Comparison of ENCODE assay signal across 8 cellular contexts in the genomic region with DNA sequence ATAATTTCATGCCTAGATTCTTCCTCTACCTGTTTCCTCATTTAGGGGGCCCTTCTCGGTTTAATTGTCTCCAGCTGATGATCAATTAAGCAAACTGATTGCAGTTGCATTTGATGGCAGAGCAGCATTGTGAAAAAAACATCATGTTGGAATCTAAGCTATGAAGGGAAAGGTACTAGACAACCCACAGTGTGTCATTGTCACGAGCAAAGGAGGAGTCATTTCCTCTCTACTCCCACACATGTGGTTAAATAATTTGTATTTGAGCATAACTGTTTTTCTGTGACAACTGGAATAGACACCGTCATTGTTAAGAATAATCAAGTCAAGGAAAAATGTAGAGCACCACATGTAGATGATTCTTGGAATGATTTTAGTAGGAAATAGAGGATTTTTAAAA.
DNase-seq lines count a peak whose midpoint lies in the region; ATAC-seq, FAIRE-seq and TF ChIP-seq lines count a peak whose summit lies in the region.

No MANE protein-coding gene starts in this region.

- no peak for ATAC-seq in HG03521 (IDR thresholded peaks at IDR 0.05; ENCODE audit: unreplicated experiment)

- POLR2A ChIA-PET in endothelial cell of umbilical vein (lab: Charles Lee), result no interaction called here

- no peaks in the 10 kb centered on the region for H3K36me3 ChIP-seq in endothelial cell of umbilical vein (ENCODE audit: control insufficient read depth in 2 of 2, extremely low read depth in 1 of 2, insufficient read depth in 2 of 2, low read length in 2 of 2)

- H2AFZ ChIP-seq in endothelial cell of umbilical vein (ENCODE audit: low read depth, low read length), result no peak overlapping the region

- no peaks in the 10 kb centered on the region for H3K4me1 ChIP-seq in endothelial cell of umbilical vein (ENCODE audit: control insufficient read depth, extremely low read depth, insufficient read depth, low read length)

- TF ChIP-seq POLR2A in GM12891 (IDR thresholded peaks at IDR 0.05; ENCODE audit: low read depth, low read length) (no peak), endothelial cell of umbilical vein (IDR thresholded peaks at IDR 0.05; ENCODE audit: low read depth, low read length) (no peak)

- H3K9me3 ChIP-seq in endothelial cell of umbilical vein (replicated peaks; ENCODE audit: control insufficient read depth, insufficient read depth, low read length), result no peaks in the 10 kb centered on the region

- no peaks in the 10 kb centered on the region for H3K27me3 ChIP-seq in endothelial cell of umbilical vein (ENCODE audit: control insufficient read depth in 2 of 2, insufficient read depth in 2 of 2, low read length in 2 of 2)

- no TSS peak for BruUV-seq in endothelial cell of umbilical vein (replicated peaks; lab: Mats Ljungman, UMichigan)

- H3K4me3 ChIP-seq in endothelial cell of umbilical vein (replicated peaks in 1 of 3; ENCODE audit: insufficient read depth in 1 of 3, low read depth in 1 of 3, low read length in 3 of 3) (no peak overlapping the region), coronary artery (no peak overlapping the region)

- DNase-seq in A172 (ENCODE audit: low spot score) (peak; percentile 82), GM12891 (ENCODE audit: insufficient read length, low spot score) (no peak), LHCN-M2 (ENCODE audit: low read depth) (peak; percentile 89), endothelial cell of umbilical vein (ENCODE audit: low read depth, low spot score) (no peak), MV-4-11 (lab: John Stamatoyannopoulos, UW) (no peak), AML-193 (lab: John Stamatoyannopoulos, UW) (no peak), coronary artery (ENCODE audit: low spot score) (no peak)

- H3K79me2 ChIP-seq in endothelial cell of umbilical vein (ENCODE audit: control insufficient read depth, insufficient read depth, low read length), result no peaks in the 10 kb centered on the region

- FAIRE-seq in GM12891 (lab: Jason Lieb, UNC), result no peak
- no peak for FAIRE-seq in endothelial cell of umbilical vein (lab: Jason Lieb, UNC)

- TF ChIP-seq CTCF in endothelial cell of umbilical vein (IDR thresholded peaks at IDR 0.05; ENCODE audit: extremely low read depth in 1 of 2, insufficient read depth in 1 of 2, low read depth in 1 of 2, low read length in 2 of 2) (no peak), coronary artery (IDR thresholded peaks at IDR 0.05) (no peak)

- no peak overlapping the region for H3K27ac ChIP-seq in endothelial cell of umbilical vein (ENCODE audit: insufficient read depth, low read depth, low read length)
- H3K27ac ChIP-seq in coronary artery, result no peak overlapping the region

- H3K4me2 ChIP-seq in endothelial cell of umbilical vein (ENCODE audit: insufficient read depth, low read length), result no peak overlapping the region

- no peaks in the 10 kb centered on the region for H3K9me1 ChIP-seq in endothelial cell of umbilical vein (replicated peaks; ENCODE audit: control insufficient read depth, extremely low read depth, insufficient read depth, low read length)

- CTCF ChIA-PET in endothelial cell of umbilical vein (lab: Charles Lee), result no interaction called here

- intact Hi-C loops in endothelial cell of umbilical vein (cut with micrococcal nuclease), result no loop called here

- dilution Hi-C loops in endothelial cell of umbilical vein (cut with MboI; ENCODE audit: extremely low pct_ligation_motif_present, low sequenced_read_pairs), result no loop called here

- H4K20me1 ChIP-seq in endothelial cell of umbilical vein (replicated peaks; ENCODE audit: control insufficient read depth, extremely low read depth, insufficient read depth, low read length), result no peaks in the 10 kb centered on the region

- no peak overlapping the region for H3K9ac ChIP-seq in endothelial cell of umbilical vein (replicated peaks; ENCODE audit: extremely low read depth, insufficient read depth, low read length)

TF ChIP-seq in GM12891, 5 proteins besides CTCF, POLR2A, EP300 and RAD21:
- TF ChIP-seq TAF1 (IDR thresholded peaks at IDR 0.05; ENCODE audit: low read depth, low read length), result no peak
- peak; percentile 25; the same call in 1 of the 2 replicates for TF ChIP-seq SPI1 (IDR thresholded peaks at IDR 0.05; ENCODE audit: low read depth, low read length)
TF ChIP-seq in GM12891: peak in this region for 1.

TF ChIP-seq in endothelial cell of umbilical vein, 7 proteins besides CTCF, POLR2A, EP300 and RAD21:
- TF ChIP-seq FOS (IDR thresholded peaks at IDR 0.05; ENCODE audit: borderline replicate concordance, insufficient read depth, low read length) (no peak), POLR2AphosphoS5 (IDR thresholded peaks at IDR 0.05; ENCODE audit: insufficient read depth, low read depth, low read length) (no peak), JUN (IDR thresholded peaks at IDR 0.05; ENCODE audit: borderline replicate concordance, insufficient read depth, insufficient read length, low read depth) (peak; percentile 17), MYC (IDR thresholded peaks at IDR 0.05; ENCODE audit: low read depth, low read length) (no peak)
TF ChIP-seq in endothelial cell of umbilical vein: peak in this region for 1.

Comparison
In these comparisons a context has a peak if more than half of its experiments do, and no peak if none do; other contexts are left out.
1. DNase-seq: peak in A172 (single experiment) and LHCN-M2 (single experiment); none in GM12891 (single experiment), endothelial cell of umbilical vein (single experiment), MV-4-11 (single experiment), AML-193 (0 of 2) and coronary artery (single experiment).